ENCODE assay signal across 1 cellular context in the genomic region with DNA sequence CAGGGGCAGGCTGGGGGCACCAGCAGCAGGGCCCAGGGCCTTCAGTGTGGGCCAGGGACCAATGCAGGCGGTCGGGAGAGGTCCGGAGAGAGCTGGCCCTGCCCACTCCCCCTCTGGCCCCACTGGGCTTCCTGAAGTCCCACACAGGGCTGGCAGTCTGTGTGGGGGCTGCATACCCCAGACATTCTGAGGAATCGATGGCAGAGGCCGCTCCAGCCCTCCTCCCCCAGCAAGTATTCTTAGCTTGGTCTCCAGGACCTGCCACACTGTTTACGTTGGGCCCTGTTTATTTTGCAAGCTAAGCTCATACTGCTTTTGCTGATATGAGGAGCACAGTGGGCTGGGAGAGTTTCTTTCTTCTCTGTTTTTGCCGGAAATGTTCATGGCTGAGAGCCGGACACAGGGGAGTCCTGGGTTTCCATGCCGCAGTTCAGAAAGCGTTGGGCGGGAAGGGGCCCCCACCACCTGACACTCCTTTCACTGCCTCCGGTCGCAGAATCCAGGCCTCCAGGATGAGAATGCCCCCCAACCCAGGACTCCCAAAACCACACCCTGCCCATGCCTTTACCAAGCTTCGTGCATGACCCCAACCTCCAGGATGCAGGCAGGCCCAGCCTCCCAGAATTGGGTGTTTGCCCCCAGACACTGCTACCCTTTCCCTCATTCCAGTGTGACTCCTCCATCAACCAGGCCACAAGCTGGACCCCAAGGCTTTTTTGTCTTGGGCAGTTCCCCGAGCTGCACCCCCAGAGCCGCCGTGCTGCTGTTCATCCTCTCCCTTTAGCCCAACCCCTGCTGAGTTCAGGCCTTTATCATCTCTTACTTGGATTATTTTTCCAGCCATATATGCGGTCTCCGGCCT.
TF ChIP-seq lines count a peak whose summit lies in the region.

No MANE protein-coding gene starts in this region.

TF ChIP-seq in K562, 482 proteins besides CTCF, POLR2A, EP300 and RAD21 (continued from another document and continues in another):
- TF ChIP-seq BCOR (IDR thresholded peaks at IDR 0.05) (no peak), POLR2AphosphoS2 (IDR thresholded peaks at IDR 0.05; ENCODE audit: low read length) (no peak), MAFF (IDR thresholded peaks at IDR 0.05; ENCODE audit: low read length) (peak; percentile 51; the same call in 1 of the 2 replicates), DDX20 (tag; IDR thresholded peaks at IDR 0.05; ENCODE audit: low read depth) (no peak), POLR2AphosphoS5 (IDR thresholded peaks at IDR 0.05; ENCODE audit: control insufficient read depth, insufficient read depth, low read depth, low read length) (no peak), CXXC5 (CRISPR knock-in tag; IDR thresholded peaks at IDR 0.05) (peak; percentile 39; the same call in 1 of the 2 replicates), E2F6 (IDR thresholded peaks at IDR 0.05; ENCODE audit: borderline replicate concordance in 1 of 2, extremely low read depth in 1 of 2, insufficient read depth in 1 of 2, insufficient read length in 1 of 2, low read depth in 1 of 2, low read length in 1 of 2, poor library complexity in 1 of 2, severe bottlenecking in 1 of 2) (peak in 1 of 2 experiments; percentile 51), ZNF239 (CRISPR knock-in tag; IDR thresholded peaks at IDR 0.05) (0 out of 2 replicates have a peak, but pooled peaks have one; percentile 14), SRSF3 (IDR thresholded peaks at IDR 0.05; ENCODE audit: insufficient read depth, low read length) (no peak), MCM5 (IDR thresholded peaks at IDR 0.05; ENCODE audit: low read depth) (no peak), MCM3 (IDR thresholded peaks at IDR 0.05) (no peak), SUPT5H (IDR thresholded peaks at IDR 0.05) (no peak), KDM5B (IDR thresholded peaks at IDR 0.05; ENCODE audit: insufficient replicate concordance, low read depth, low read length) (peak; percentile 53), ZC3H11A (IDR thresholded peaks at IDR 0.05; ENCODE audit: low read depth, low read length) (no peak), HDGF (IDR thresholded peaks at IDR 0.05) (peak; percentile 62; the same call in 1 of the 2 replicates), ADNP (tag; IDR thresholded peaks at IDR 0.05) (no peak), ZNF395 (CRISPR knock-in tag; IDR thresholded peaks at IDR 0.05) (peak; percentile 76), CTBP1 (IDR thresholded peaks at IDR 0.05; ENCODE audit: borderline replicate concordance) (peak; percentile 28; the same call in 1 of the 2 replicates), U2AF1 (optimal IDR thresholded peaks at IDR 0.05; ENCODE audit: low read depth, low read length) (no peak), GABPB1 (CRISPR knock-in tag; IDR thresholded peaks at IDR 0.05) (peak; percentile 49; the same call in 1 of the 2 replicates), NCOA4 (IDR thresholded peaks at IDR 0.05; ENCODE audit: partially characterized antibody) (no peak), ETV6 (IDR thresholded peaks at IDR 0.05; ENCODE audit: borderline replicate concordance in 1 of 2, low read depth in 2 of 2, low read length in 1 of 2) (no peak), ETV6 (CRISPR knock-in tag; IDR thresholded peaks at IDR 0.05; ENCODE audit: borderline replicate concordance) (no peak), CLOCK (CRISPR knock-in tag; IDR thresholded peaks at IDR 0.05; ENCODE audit: borderline replicate concordance) (0 out of 2 replicates have a peak, but pooled peaks have one; percentile 9), FOXP4 (CRISPR knock-in tag; IDR thresholded peaks at IDR 0.05; ENCODE audit: borderline replicate concordance) (no peak), FOS (IDR thresholded peaks at IDR 0.05; ENCODE audit: extremely low read depth, insufficient read length) (no peak), ETV5 (CRISPR knock-in tag; IDR thresholded peaks at IDR 0.05; ENCODE audit: low read depth) (no peak; the same call in 1 of the 2 replicates), ELK1 (CRISPR knock-in tag; IDR thresholded peaks at IDR 0.05) (no peak), HMGN3 (IDR thresholded peaks at IDR 0.05; ENCODE audit: borderline replicate concordance, extremely low read depth, insufficient read length, low read depth, low read length) (no peak)
- TF ChIP-seq, protein P1, sequence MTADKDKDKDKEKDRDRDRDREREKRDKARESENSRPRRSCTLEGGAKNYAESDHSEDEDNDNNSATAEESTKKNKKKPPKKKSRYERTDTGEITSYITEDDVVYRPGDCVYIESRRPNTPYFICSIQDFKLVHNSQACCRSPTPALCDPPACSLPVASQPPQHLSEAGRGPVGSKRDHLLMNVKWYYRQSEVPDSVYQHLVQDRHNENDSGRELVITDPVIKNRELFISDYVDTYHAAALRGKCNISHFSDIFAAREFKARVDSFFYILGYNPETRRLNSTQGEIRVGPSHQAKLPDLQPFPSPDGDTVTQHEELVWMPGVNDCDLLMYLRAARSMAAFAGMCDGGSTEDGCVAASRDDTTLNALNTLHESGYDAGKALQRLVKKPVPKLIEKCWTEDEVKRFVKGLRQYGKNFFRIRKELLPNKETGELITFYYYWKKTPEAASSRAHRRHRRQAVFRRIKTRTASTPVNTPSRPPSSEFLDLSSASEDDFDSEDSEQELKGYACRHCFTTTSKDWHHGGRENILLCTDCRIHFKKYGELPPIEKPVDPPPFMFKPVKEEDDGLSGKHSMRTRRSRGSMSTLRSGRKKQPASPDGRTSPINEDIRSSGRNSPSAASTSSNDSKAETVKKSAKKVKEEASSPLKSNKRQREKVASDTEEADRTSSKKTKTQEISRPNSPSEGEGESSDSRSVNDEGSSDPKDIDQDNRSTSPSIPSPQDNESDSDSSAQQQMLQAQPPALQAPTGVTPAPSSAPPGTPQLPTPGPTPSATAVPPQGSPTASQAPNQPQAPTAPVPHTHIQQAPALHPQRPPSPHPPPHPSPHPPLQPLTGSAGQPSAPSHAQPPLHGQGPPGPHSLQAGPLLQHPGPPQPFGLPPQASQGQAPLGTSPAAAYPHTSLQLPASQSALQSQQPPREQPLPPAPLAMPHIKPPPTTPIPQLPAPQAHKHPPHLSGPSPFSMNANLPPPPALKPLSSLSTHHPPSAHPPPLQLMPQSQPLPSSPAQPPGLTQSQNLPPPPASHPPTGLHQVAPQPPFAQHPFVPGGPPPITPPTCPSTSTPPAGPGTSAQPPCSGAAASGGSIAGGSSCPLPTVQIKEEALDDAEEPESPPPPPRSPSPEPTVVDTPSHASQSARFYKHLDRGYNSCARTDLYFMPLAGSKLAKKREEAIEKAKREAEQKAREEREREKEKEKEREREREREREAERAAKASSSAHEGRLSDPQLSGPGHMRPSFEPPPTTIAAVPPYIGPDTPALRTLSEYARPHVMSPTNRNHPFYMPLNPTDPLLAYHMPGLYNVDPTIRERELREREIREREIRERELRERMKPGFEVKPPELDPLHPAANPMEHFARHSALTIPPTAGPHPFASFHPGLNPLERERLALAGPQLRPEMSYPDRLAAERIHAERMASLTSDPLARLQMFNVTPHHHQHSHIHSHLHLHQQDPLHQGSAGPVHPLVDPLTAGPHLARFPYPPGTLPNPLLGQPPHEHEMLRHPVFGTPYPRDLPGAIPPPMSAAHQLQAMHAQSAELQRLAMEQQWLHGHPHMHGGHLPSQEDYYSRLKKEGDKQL (CRISPR knock-in tag; IDR thresholded peaks at IDR 0.05; ENCODE audit: borderline replicate concordance) = no peak
- TF ChIP-seq, protein P2, sequence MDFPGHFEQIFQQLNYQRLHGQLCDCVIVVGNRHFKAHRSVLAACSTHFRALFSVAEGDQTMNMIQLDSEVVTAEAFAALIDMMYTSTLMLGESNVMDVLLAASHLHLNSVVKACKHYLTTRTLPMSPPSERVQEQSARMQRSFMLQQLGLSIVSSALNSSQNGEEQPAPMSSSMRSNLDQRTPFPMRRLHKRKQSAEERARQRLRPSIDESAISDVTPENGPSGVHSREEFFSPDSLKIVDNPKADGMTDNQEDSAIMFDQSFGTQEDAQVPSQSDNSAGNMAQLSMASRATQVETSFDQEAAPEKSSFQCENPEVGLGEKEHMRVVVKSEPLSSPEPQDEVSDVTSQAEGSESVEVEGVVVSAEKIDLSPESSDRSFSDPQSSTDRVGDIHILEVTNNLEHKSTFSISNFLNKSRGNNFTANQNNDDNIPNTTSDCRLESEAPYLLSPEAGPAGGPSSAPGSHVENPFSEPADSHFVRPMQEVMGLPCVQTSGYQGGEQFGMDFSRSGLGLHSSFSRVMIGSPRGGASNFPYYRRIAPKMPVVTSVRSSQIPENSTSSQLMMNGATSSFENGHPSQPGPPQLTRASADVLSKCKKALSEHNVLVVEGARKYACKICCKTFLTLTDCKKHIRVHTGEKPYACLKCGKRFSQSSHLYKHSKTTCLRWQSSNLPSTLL (IDR thresholded peaks at IDR 0.05) = no peak
- TF ChIP-seq, protein P3, sequence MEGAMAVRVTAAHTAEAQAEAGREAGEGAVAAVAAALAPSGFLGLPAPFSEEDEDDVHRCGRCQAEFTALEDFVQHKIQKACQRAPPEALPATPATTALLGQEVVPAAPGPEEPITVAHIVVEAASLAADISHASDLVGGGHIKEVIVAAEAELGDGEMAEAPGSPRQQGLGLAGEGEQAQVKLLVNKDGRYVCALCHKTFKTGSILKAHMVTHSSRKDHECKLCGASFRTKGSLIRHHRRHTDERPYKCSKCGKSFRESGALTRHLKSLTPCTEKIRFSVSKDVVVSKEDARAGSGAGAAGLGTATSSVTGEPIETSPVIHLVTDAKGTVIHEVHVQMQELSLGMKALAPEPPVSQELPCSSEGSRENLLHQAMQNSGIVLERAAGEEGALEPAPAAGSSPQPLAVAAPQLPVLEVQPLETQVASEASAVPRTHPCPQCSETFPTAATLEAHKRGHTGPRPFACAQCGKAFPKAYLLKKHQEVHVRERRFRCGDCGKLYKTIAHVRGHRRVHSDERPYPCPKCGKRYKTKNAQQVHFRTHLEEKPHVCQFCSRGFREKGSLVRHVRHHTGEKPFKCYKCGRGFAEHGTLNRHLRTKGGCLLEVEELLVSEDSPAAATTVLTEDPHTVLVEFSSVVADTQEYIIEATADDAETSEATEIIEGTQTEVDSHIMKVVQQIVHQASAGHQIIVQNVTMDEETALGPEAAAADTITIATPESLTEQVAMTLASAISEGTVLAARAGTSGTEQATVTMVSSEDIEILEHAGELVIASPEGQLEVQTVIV (CRISPR knock-in tag; IDR thresholded peaks at IDR 0.05; ENCODE audit: borderline replicate concordance) = no peak
